13 cellular contexts compared by ENCODE assay signal in genomic region chr18:58793361-58793760, GRCh38.
A peak's percentile ranks its signal among the peaks of the same experiment; 100 is the strongest.
DNase-seq lines count a peak whose midpoint lies in the region; ATAC-seq, FAIRE-seq and TF ChIP-seq lines count a peak whose summit lies in the region.
"Had no signal": no experiment of that assay in that cellular context is flagged by ENCODE, and none has a peak within 500 bp of the region (broad histone marks: within the 10 kb centered on the region; RNA-seq: fewer than 3 reads in every experiment).

No MANE protein-coding gene starts in this region.

- H3K4me3 Mint-ChIP-seq in mesothelial cell of epicardium = no peak overlapping the region
- H3K4me3 Mint-ChIP-seq: activated CD8-positive, alpha-beta T cell treated with anti-CD3 and anti-CD28 coated beads, Interleukin-2, amount 10 ng/mL, durations not matched to agents 7 days and 5 days; activated naive CD8-positive, alpha-beta T cell treated with anti-CD3 and anti-CD28 coated beads for 36 hours; CD4-positive, CD25-positive, alpha-beta regulatory T cell had no signal

- H3K4me1 Mint-ChIP-seq in mesothelial cell of epicardium = peaks cover 23% of the 10 kb centered on the region
- H3K4me1 Mint-ChIP-seq: activated naive CD8-positive, alpha-beta T cell treated with anti-CD3 and anti-CD28 coated beads for 36 hours; CD4-positive, CD25-positive, alpha-beta regulatory T cell had no signal

- H3K27me3 ChIP-seq in BJ (ENCODE audit: control insufficient read depth, insufficient read depth, low read length) = no peaks in the 10 kb centered on the region
- H3K27me3 ChIP-seq: ovary, suprapubic skin had no signal

- no peak for FAIRE-seq in GM12892 (lab: Jason Lieb, UNC)

- H3K27me3 Mint-ChIP-seq in mesothelial cell of epicardium (ENCODE audit: low read depth) = no peaks in the 10 kb centered on the region

- POLR2A ChIA-PET in BJ (lab: Charles Lee) = interaction anchor here (0.6 to 1.5 kb wide), 2 partner anchors 71 to 73 kb away, joined by 3 to 5 read pairs; no protein-coding TSS in a partner anchor

- H3K4me3 ChIP-seq in BJ (ENCODE audit: low read depth, low read length) = no peak overlapping the region
- H3K4me3 ChIP-seq: ovary, suprapubic skin had no signal

- no peaks in the 10 kb centered on the region for H3K36me3 Mint-ChIP-seq in mesothelial cell of epicardium
- H3K36me3 Mint-ChIP-seq: activated naive CD8-positive, alpha-beta T cell treated with anti-CD3 and anti-CD28 coated beads for 36 hours; CD4-positive, CD25-positive, alpha-beta regulatory T cell had no signal

- CTCF ChIA-PET in BJ (lab: Yijun Ruan, JAX) = interaction anchor here (0.7 to 2.6 kb wide), 8 partner anchors 9 to 278 kb away, joined by 3 to 9 read pairs (median 4); no protein-coding TSS in a partner anchor

- DNase-seq in BJ (ENCODE audit: low read depth) = peak; percentile 99
- peak; percentile 89 for DNase-seq in M059J (ENCODE audit: low read depth)
- DNase-seq in dedifferentiated amniotic fluid mesenchymal stem cell (ENCODE audit: extremely low spot score) = peak; percentile 40
- no peak for DNase-seq in mesothelial cell of epicardium (ENCODE audit: low spot score in 2 of 2, unreplicated experiment in 2 of 2)
- no peak for DNase-seq in NK-92 treated with Interleukin-12 subunit alpha and Interleukin-12 subunit beta, amount 100 ng/mL, for 24 hours (lab: John Stamatoyannopoulos, UW)
- DNase-seq in NCI-H1417 (lab: John Stamatoyannopoulos, UW) = no peak
- DNase-seq in GM12892 (ENCODE audit: insufficient read length) = no peak
- DNase-seq: activated CD8-positive, alpha-beta T cell treated with anti-CD3 and anti-CD28 coated beads, Interleukin-2, amount 10 ng/mL, durations not matched to agents 7 days and 5 days; activated naive CD8-positive, alpha-beta T cell treated with anti-CD3 and anti-CD28 coated beads for 36 hours; CD4-positive, CD25-positive, alpha-beta regulatory T cell; ovary had no signal

- no peak for TF ChIP-seq POLR2A in GM12892 (IDR thresholded peaks at IDR 0.05; ENCODE audit: low read depth, low read length)

- ATAC-seq in HG03175 (IDR thresholded peaks at IDR 0.05; ENCODE audit: unreplicated experiment) = no peak
- ATAC-seq: activated CD8-positive, alpha-beta T cell treated with anti-CD3 and anti-CD28 coated beads, Interleukin-2, amount 10 ng/mL, durations not matched to agents 7 days and 5 days had no signal

- H3K36me3 ChIP-seq in BJ (ENCODE audit: control insufficient read depth, insufficient read depth, low read length) = no peaks in the 10 kb centered on the region
- H3K36me3 ChIP-seq: ovary, suprapubic skin had no signal

- H3K9me3 Mint-ChIP-seq in mesothelial cell of epicardium = no peaks in the 10 kb centered on the region
- H3K9me3 Mint-ChIP-seq: activated naive CD8-positive, alpha-beta T cell treated with anti-CD3 and anti-CD28 coated beads for 36 hours; CD4-positive, CD25-positive, alpha-beta regulatory T cell had no signal

- TF ChIP-seq CTCF in BJ (IDR thresholded peaks at IDR 0.05; ENCODE audit: insufficient read depth, low read depth, low read length) = no peak
- no peak for TF ChIP-seq CTCF in mesothelial cell of epicardium (IDR thresholded peaks at IDR 0.05; ENCODE audit: unreplicated experiment)

- peak overlapping the region; percentile 75 for H3K27ac Mint-ChIP-seq in mesothelial cell of epicardium
- H3K27ac Mint-ChIP-seq: activated CD8-positive, alpha-beta T cell treated with anti-CD3 and anti-CD28 coated beads, Interleukin-2, amount 10 ng/mL, durations not matched to agents 7 days and 5 days; activated naive CD8-positive, alpha-beta T cell treated with anti-CD3 and anti-CD28 coated beads for 36 hours; CD4-positive, CD25-positive, alpha-beta regulatory T cell had no signal

Comparison
In these comparisons a context has a peak if more than half of its experiments do, and no peak if none do; other contexts are left out.
1. DNase-seq: peak in BJ (single experiment), M059J (single experiment) and dedifferentiated amniotic fluid mesenchymal stem cell (single experiment); none in mesothelial cell of epicardium (0 of 2), NK-92 treated with Interleukin-12 subunit alpha and Interleukin-12 subunit beta, amount 100 ng/mL, for 24 hours (single experiment), NCI-H1417 (0 of 3) and GM12892 (single experiment).